Comparison of ENCODE assay signal across 1 cellular context in genomic region chr5:139642213-139642612, GRCh38.
TF ChIP-seq lines count a peak whose summit lies in the region.

No MANE protein-coding gene starts in this region.

TF ChIP-seq in HepG2, 621 proteins besides CTCF, POLR2A, EP300 and RAD21:
- TF ChIP-seq ETV6 (CRISPR knock-in tag; conservative IDR thresholded peaks at IDR 0.05) (no peak), GRHL1 (CRISPR knock-in tag; conservative IDR thresholded peaks at IDR 0.05) (no peak), ZNF232 (CRISPR knock-in tag; IDR thresholded peaks at IDR 0.05; ENCODE audit: borderline replicate concordance) (no peak), GTF3A (CRISPR knock-in tag; conservative IDR thresholded peaks at IDR 0.05) (no peak), NFAT5 (CRISPR knock-in tag; IDR thresholded peaks at IDR 0.05) (no peak), ZNF891 (CRISPR knock-in tag; IDR thresholded peaks at IDR 0.05) (no peak), ZNF318 (CRISPR knock-in tag; IDR thresholded peaks at IDR 0.05) (no peak), SMARCE1 (IDR thresholded peaks at IDR 0.05; ENCODE audit: borderline replicate concordance) (no peak), FOXC1 (CRISPR knock-in tag; IDR thresholded peaks at IDR 0.05; ENCODE audit: borderline replicate concordance) (no peak), CENPX (CRISPR knock-in tag; IDR thresholded peaks at IDR 0.05) (no peak)
